20 cellular contexts compared by ENCODE assay signal in the genomic region with DNA sequence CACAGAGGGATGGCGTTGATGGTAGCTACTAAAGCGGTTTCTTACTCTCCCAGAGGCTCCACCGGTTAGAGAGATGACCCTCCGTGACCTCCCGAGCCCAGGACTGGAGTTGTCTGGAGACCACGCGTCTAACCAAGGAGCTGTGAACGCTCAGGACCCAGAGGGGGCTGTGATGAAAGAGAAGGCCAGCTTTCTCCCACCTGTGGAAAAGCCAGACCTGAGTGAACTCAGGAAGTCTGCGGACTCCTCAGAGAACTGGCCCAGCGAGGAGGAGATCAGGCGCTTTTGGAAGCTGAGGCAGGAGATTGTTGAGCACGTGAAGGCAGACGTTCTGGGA. TPM values are rescaled to one million over a fixed set of nuclear protein-coding genes. Genes with fewer than 3 reads are reported as not detected.
DNase-seq lines count a peak whose midpoint lies in the region; ATAC-seq and TF ChIP-seq lines count a peak whose summit lies in the region.
"Had no signal": no experiment of that assay in that cellular context is flagged by ENCODE, and none has a peak within 500 bp of the region (broad histone marks: within the 10 kb centered on the region; RNA-seq: fewer than 3 reads in every experiment).

No MANE protein-coding gene starts in this region.

- no peak for TF ChIP-seq CTCF in chondrocyte (IDR thresholded peaks at IDR 0.05)

- ATAC-seq in Right ventricle myocardium superior (ENCODE audit: poor library complexity) (no peak), left cardiac atrium (no peak), GM18873 (IDR thresholded peaks at IDR 0.05; ENCODE audit: low FRiP score, unreplicated experiment) (no peak)
- ATAC-seq: A549, HCT116 had no signal

- H3K9me3 Mint-ChIP-seq in chondrocyte (ENCODE audit: low read depth), result no peaks in the 10 kb centered on the region
- H3K9me3 Mint-ChIP-seq: CD14-positive monocyte; CD4-positive, alpha-beta T cell; CD8-positive, alpha-beta memory T cell had no signal

- H3K27me3 Mint-ChIP-seq in chondrocyte (ENCODE audit: low read depth), result no peaks in the 10 kb centered on the region
- H3K27me3 Mint-ChIP-seq: CD4-positive, alpha-beta T cell; CD8-positive, alpha-beta memory T cell had no signal

- H3K36me3 Mint-ChIP-seq in chondrocyte (ENCODE audit: low read depth), result peaks cover 16% of the 10 kb centered on the region

- DNase-seq in Right ventricle myocardium superior (peak; percentile 3), left cardiac atrium (no peak), chondrocyte (ENCODE audit: low spot score) (peak; percentile 51), posterior vena cava (ENCODE audit: low spot score) (peak; percentile 26), HPDE6-E6E7 (ENCODE audit: extremely low spot score) (no peak), DMS114 treated with DMSO at 0.1 percent for 48 hours (lab: John Stamatoyannopoulos, UW; ENCODE audit: unreplicated experiment) (no peak), NCI-H2171 treated with DMSO at 0.1 percent for 48 hours (lab: John Stamatoyannopoulos, UW) (no peak)
- DNase-seq: ACHN; AML-193; BE2C; CD4-positive, alpha-beta T cell; CD8-positive, alpha-beta memory T cell; DMS 273 treated with DMSO at 0.1 percent for 48 hours; DMS53; DMS79 treated with DMSO at 0.1 percent for 48 hours; GF-D8 had no signal

- no peaks in the 10 kb centered on the region for H3K4me1 Mint-ChIP-seq in chondrocyte (ENCODE audit: low read depth)

- no peak overlapping the region for H3K4me3 Mint-ChIP-seq in chondrocyte (ENCODE audit: unreplicated experiment)
- H3K4me3 Mint-ChIP-seq: CD14-positive monocyte; CD4-positive, alpha-beta T cell; CD8-positive, alpha-beta memory T cell had no signal

- intact Hi-C loops in Right ventricle myocardium superior (cut with DNase I) (no loop called here), left cardiac atrium (cut with DNase I) (no loop called here), posterior vena cava (cut with DNase I) (no loop called here)

- no peak overlapping the region for H3K27ac Mint-ChIP-seq in chondrocyte (ENCODE audit: unreplicated experiment)
- H3K27ac Mint-ChIP-seq: CD14-positive monocyte; CD4-positive, alpha-beta T cell had no signal

RNA-seq across cellular contexts. Expression of a gene that starts 15.9 kb away (rescaled TPM):
- total RNA-seq in Right ventricle myocardium superior, result 3.9 TPM
- 1 to 10 TPM; 3.7 to 4.4 TPM for total RNA-seq in left cardiac atrium
- total RNA-seq in chondrocyte, result 10.2 to 14.4 TPM (median 13.2 TPM) in 3 replicates
- total RNA-seq in posterior vena cava, result 1 to 10 TPM; 4.7 to 6.5 TPM

RNA-seq across cellular contexts. Expression of a gene that starts 40.1 kb away (rescaled TPM):
- 5.9 TPM for total RNA-seq in Right ventricle myocardium superior
- total RNA-seq in left cardiac atrium, result 1 to 10 TPM; 6.1 to 6.6 TPM
- total RNA-seq in chondrocyte, result 15.8 to 17.9 TPM (median 17.2 TPM) in 3 replicates
- 1 to 10 TPM; 6.3 to 9.7 TPM for total RNA-seq in posterior vena cava

RNA-seq across cellular contexts. Expression of a gene that starts 49.1 kb away (rescaled TPM):
- total RNA-seq in Right ventricle myocardium superior, result 23.0 TPM
- 10 to 100 TPM; 11.8 to 12.7 TPM for total RNA-seq in left cardiac atrium
- total RNA-seq in chondrocyte, result 9.9 to 13.9 TPM (median 13.2 TPM) in 3 replicates
- total RNA-seq in posterior vena cava, result 10 to 100 TPM; 10.4 to 16.1 TPM

Comparison
In these comparisons a context has a peak if more than half of its experiments do, and no peak if none do; other contexts are left out.
1. DNase-seq: peak in Right ventricle myocardium superior (single experiment), chondrocyte (single experiment) and posterior vena cava (single experiment); none in left cardiac atrium (single experiment), HPDE6-E6E7 (single experiment), DMS114 treated with DMSO at 0.1 percent for 48 hours (single experiment) and NCI-H2171 treated with DMSO at 0.1 percent for 48 hours (single experiment).